2 cellular contexts compared by ENCODE assay signal in genomic region chr12:53480425-53481107, GRCh38.
A peak's percentile ranks its signal among the peaks of the same experiment; 100 is the strongest.
TF ChIP-seq lines count a peak whose summit lies in the region.

No MANE protein-coding gene starts in this region.

TF ChIP-seq in SK-N-SH, 30 proteins besides CTCF, POLR2A, EP300 and RAD21:
- TF ChIP-seq POLR2AphosphoS5 (IDR thresholded peaks at IDR 0.05; ENCODE audit: low read depth, low read length) (peak; percentile 74; the same call in 1 of the 2 replicates), SIN3A (IDR thresholded peaks at IDR 0.05; ENCODE audit: borderline replicate concordance, low read depth, low read length) (no peak), PBX3 (IDR thresholded peaks at IDR 0.05) (no peak), RCOR1 (IDR thresholded peaks at IDR 0.05; ENCODE audit: low read length) (no peak)
TF ChIP-seq in SK-N-SH: peak in this region for 1.

TF ChIP-seq in HepG2, 621 proteins besides CTCF, POLR2A, EP300 and RAD21:
- peak; percentile 94 for TF ChIP-seq RBM22 (optimal IDR thresholded peaks at IDR 0.05; ENCODE audit: low read length)
- peak; percentile 60; the same call in 1 of the 2 replicates for TF ChIP-seq POLR2AphosphoS2 (IDR thresholded peaks at IDR 0.05; ENCODE audit: low read depth, low read length)
- TF ChIP-seq SSRP1 (CRISPR knock-in tag; IDR thresholded peaks at IDR 0.05), result peak; percentile 45; the same call in 1 of the 2 replicates
- TF ChIP-seq ZNF619 (CRISPR knock-in tag; IDR thresholded peaks at IDR 0.05), result no peak
TF ChIP-seq in HepG2: peak in this region for 3.
